9 cellular contexts compared by ENCODE assay signal in the genomic region with DNA sequence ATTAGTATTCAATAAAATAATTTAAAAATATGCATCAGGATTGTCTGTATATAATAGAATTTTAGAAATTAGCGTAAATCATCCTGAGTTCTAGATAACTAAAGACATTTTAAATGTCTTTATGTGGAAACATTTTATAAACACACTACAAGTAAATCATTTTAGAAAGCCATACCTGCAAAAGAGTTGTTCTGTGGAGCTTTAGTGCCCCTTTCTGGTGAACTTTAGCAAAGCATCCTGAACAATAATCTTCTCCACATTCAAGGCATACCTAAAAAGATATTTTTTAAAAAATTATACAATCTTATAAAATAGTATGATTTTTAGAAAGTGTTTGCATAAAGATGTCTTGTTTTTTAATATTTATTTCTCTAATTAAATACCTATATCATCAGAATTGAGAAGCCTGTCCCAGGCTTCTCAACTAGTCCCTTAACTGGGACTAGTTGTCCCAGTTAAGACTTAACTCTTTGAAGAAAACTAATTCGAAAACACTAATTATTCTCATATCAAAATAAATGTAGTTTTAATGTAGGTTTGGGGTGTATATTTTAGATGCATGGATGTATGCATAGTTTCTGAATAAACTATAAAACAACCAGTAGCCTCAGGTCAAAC. TPM values are rescaled to one million over a fixed set of nuclear protein-coding genes. Genes with fewer than 3 reads are reported as not detected.
A peak's percentile ranks its signal among the peaks of the same experiment; 100 is the strongest.
DNase-seq lines count a peak whose midpoint lies in the region; ATAC-seq, FAIRE-seq and TF ChIP-seq lines count a peak whose summit lies in the region.
"Had no signal": no experiment of that assay in that cellular context is flagged by ENCODE, and none has a peak within 500 bp of the region (broad histone marks: within the 10 kb centered on the region; RNA-seq: fewer than 3 reads in every experiment).

No MANE protein-coding gene starts in this region.

- DNase-seq in D721Med (ENCODE audit: insufficient read length, low spot score) (no peak), HL-60 (ENCODE audit: low read depth in 1 of 2, low spot score in 1 of 2) (peak in 1 of 2 experiments; percentile 32), SK-N-DZ (ENCODE audit: low spot score) (peak; percentile 32), iris pigment epithelial cell (ENCODE audit: low read depth) (peak; percentile 12)
- DNase-seq in activated CD4-positive, alpha-beta T cell treated with anti-CD3 and anti-CD28 coated beads for 48 hours = no peak

- FAIRE-seq in D721Med (lab: Jason Lieb, UNC) = no peak

- peak; percentile 86 for TF ChIP-seq CTCF in D721Med (IDR thresholded peaks at IDR 0.05; ENCODE audit: insufficient read depth, missing control alignments)
- peak; percentile 34 for TF ChIP-seq CTCF in HL-60 (IDR thresholded peaks at IDR 0.05; ENCODE audit: insufficient read depth, low read length)

- no peaks in the 10 kb centered on the region for H3K27me3 ChIP-seq in HL-60 (ENCODE audit: insufficient read depth, poor library complexity, severe bottlenecking)

- no peak overlapping the region for H3K27ac ChIP-seq in HL-60 (replicated peaks)

- no peak overlapping the region for H3K4me3 ChIP-seq in HL-60 (replicated peaks; ENCODE audit: insufficient read depth, low read length)

- no peak for ATAC-seq in HG02973 (IDR thresholded peaks at IDR 0.05; ENCODE audit: unreplicated experiment)
- no peak for ATAC-seq in GM21576 (IDR thresholded peaks at IDR 0.05; ENCODE audit: unreplicated experiment)
- ATAC-seq in HG02885 (IDR thresholded peaks at IDR 0.05; ENCODE audit: poor library complexity, unreplicated experiment) = no peak

RNA-seq across cellular contexts. Expression of gene ZBBX, which starts 29.7 kb away (rescaled TPM):
- not detected in 2 replicates for polyA plus RNA-seq in SK-N-DZ (2014; cell fraction: cytosol; rRNA removed)
- 0.80 TPM in 1 of 2 replicates, not detected in the other for polyA plus RNA-seq in SK-N-DZ (2014; cell fraction: nucleus; rRNA removed)
- polyA plus RNA-seq: esophagus had no signal

Comparison
In these comparisons a context has a peak if more than half of its experiments do, and no peak if none do; other contexts are left out.
1. DNase-seq: peak in SK-N-DZ (single experiment) and iris pigment epithelial cell (single experiment); none in D721Med (single experiment) and activated CD4-positive, alpha-beta T cell treated with anti-CD3 and anti-CD28 coated beads for 48 hours (single experiment).